Comparison of ENCODE assay signal across 12 cellular contexts in the genomic region with DNA sequence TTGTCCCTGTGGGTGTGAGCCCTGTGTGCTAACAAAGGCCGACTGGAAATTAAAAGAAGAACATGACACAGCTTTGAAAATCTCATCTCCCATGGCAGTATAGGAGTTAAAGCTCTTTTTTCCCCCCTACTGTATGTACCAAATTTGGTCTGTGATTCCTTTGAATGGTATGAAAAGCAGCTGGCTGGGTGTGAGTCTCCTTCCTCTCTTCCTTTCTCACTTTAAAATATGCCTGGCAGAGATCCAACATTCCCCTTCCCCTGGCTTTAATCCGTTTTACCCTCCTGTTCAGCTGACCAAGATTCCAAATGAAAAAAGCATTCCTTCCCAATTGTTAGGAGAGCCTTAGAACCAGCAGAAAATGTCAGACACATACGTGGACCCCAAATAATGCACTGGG.
DNase-seq lines count a peak whose midpoint lies in the region; ATAC-seq, FAIRE-seq and TF ChIP-seq lines count a peak whose summit lies in the region.
"Had no signal": no experiment of that assay in that cellular context is flagged by ENCODE, and none has a peak within 500 bp of the region (broad histone marks: within the 10 kb centered on the region; RNA-seq: fewer than 3 reads in every experiment).

No MANE protein-coding gene starts in this region.

- H3K4me1 ChIP-seq in cardiac muscle cell (ENCODE audit: low read depth): peaks cover 16% of the 10 kb centered on the region
- H3K4me1 ChIP-seq in iPS-20b (ENCODE audit: insufficient read depth, low read length): peaks cover 44% of the 10 kb centered on the region
- H3K4me1 ChIP-seq: A549 had no signal

- intact Hi-C loops in Right ventricle myocardium superior (cut with DNase I) (no loop called here), sciatic nerve (cut with DNase I) (no loop called here)

- peak; percentile 53 for FAIRE-seq in urothelium cell line (lab: Jason Lieb, UNC)
- FAIRE-seq: A549 had no signal

- H3K4me3 ChIP-seq in cardiac muscle cell (no peak overlapping the region), iPS-20b (ENCODE audit: low read length) (no peak overlapping the region)
- H3K4me3 ChIP-seq: A549, transverse colon had no signal

- H3K36me3 ChIP-seq in cardiac muscle cell: no peaks in the 10 kb centered on the region
- H3K36me3 ChIP-seq in iPS-20b (ENCODE audit: insufficient read depth, low read depth, low read length): no peaks in the 10 kb centered on the region
- H3K36me3 ChIP-seq: transverse colon had no signal

- H3K27me3 ChIP-seq in cardiac muscle cell (no peaks in the 10 kb centered on the region), iPS-20b (ENCODE audit: insufficient read depth, low read length) (peaks cover 4% of the 10 kb centered on the region; the same call in 1 of the 2 replicates)
- H3K27me3 ChIP-seq: transverse colon had no signal

- no peak for ATAC-seq in Right ventricle myocardium superior (ENCODE audit: poor library complexity)
- ATAC-seq in HG03196 (IDR thresholded peaks at IDR 0.05; ENCODE audit: unreplicated experiment): no peak
- ATAC-seq in sciatic nerve: no peak
- ATAC-seq: A549, SK-N-SH treated with all-trans-retinoic acid at 6 μM for 48 hours had no signal

- H3K9ac ChIP-seq in iPS-20b (ENCODE audit: low read depth, low read length): peak overlapping the region; percentile 10; the same call in 1 of the 2 replicates

- DNase-seq in cardiac muscle cell (ENCODE audit: low read depth in 1 of 2, low spot score in 1 of 2) (peak; percentile 84 to 93), Right ventricle myocardium superior (no peak), astrocyte of the hippocampus (ENCODE audit: low read depth, low spot score) (peak; percentile 96), urothelium cell line (ENCODE audit: low spot score) (peak; percentile 41), epidermal melanocyte (ENCODE audit: insufficient read length, low spot score) (no peak), sciatic nerve (ENCODE audit: low spot score) (no peak)
- DNase-seq: hypothalamus, transverse colon had no signal

- H3K9me3 ChIP-seq in cardiac muscle cell (ENCODE audit: low read depth) (no peaks in the 10 kb centered on the region), iPS-20b (ENCODE audit: insufficient read depth, low read depth, low read length) (no peaks in the 10 kb centered on the region)
- H3K9me3 ChIP-seq: A549, transverse colon had no signal

- H3K27ac ChIP-seq in cardiac muscle cell (peak overlapping the region; percentile 65), iPS-20b (ENCODE audit: low read length) (no peak overlapping the region)
- H3K27ac ChIP-seq: A549 had no signal

- TF ChIP-seq CTCF in cardiac muscle cell (IDR thresholded peaks at IDR 0.05; ENCODE audit: low read depth, low read length): no peak

Comparison
In these comparisons a context has a peak if more than half of its experiments do, and no peak if none do; other contexts are left out.
1. DNase-seq: peak in cardiac muscle cell (2 of 2), astrocyte of the hippocampus (single experiment) and urothelium cell line (single experiment); none in Right ventricle myocardium superior (single experiment), epidermal melanocyte (single experiment) and sciatic nerve (single experiment).